Comparison of ENCODE assay signal across 12 cellular contexts in the genomic region with DNA sequence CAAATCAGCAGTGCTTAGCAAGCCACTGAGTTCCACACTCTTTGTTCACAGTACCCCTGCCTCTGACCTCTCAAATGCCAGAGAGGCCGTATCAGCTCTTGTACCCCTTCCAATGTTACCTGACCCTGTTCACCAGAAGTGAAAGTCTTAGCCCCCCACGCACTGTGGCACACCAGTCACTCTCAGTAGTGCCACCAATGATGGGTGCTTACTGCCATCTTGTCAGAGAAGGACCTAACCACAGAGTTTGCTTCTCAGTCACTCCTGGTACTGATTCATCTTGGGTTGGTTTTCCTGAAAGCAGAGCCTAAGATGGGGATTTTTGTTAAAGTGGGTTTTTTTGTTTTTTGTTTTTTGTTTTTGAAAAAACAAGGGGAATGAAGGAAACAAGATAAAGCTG. TPM values are rescaled to one million over a fixed set of nuclear protein-coding genes. Genes with fewer than 3 reads are reported as not detected.
DNase-seq lines count a peak whose midpoint lies in the region; ATAC-seq lines count a peak whose summit lies in the region.
"Had no signal": no experiment of that assay in that cellular context is flagged by ENCODE, and none has a peak within 500 bp of the region (broad histone marks: within the 10 kb centered on the region; RNA-seq: fewer than 3 reads in every experiment).

No MANE protein-coding gene starts in this region.

- H3K36me3 Mint-ChIP-seq in activated naive CD8-positive, alpha-beta T cell treated with anti-CD3 and anti-CD28 coated beads, Interleukin-2, amount 50 U/mL, for 24 hours (ENCODE audit: low read depth): no peaks in the 10 kb centered on the region
- no peaks in the 10 kb centered on the region for H3K36me3 Mint-ChIP-seq in activated naive CD8-positive, alpha-beta T cell treated with anti-CD3 and anti-CD28 coated beads for 36 hours
- no peaks in the 10 kb centered on the region for H3K36me3 Mint-ChIP-seq in T-helper 2 cell treated with Interferon-gamma antibody and Interleukin-4, amounts not matched to agents 5 μg/mL and 100 μg/mL, for 36 hours (ENCODE audit: low read depth)
- H3K36me3 Mint-ChIP-seq: memory B cell, T-cell had no signal

- H3K4me1 Mint-ChIP-seq in activated naive CD8-positive, alpha-beta T cell treated with anti-CD3 and anti-CD28 coated beads, Interleukin-2, amount 50 U/mL, for 24 hours: peaks cover 16% of the 10 kb centered on the region
- peaks cover 5% of the 10 kb centered on the region for H3K4me1 Mint-ChIP-seq in activated naive CD8-positive, alpha-beta T cell treated with anti-CD3 and anti-CD28 coated beads for 36 hours
- peaks cover 16% of the 10 kb centered on the region for H3K4me1 Mint-ChIP-seq in T-helper 2 cell treated with Interferon-gamma antibody and Interleukin-4, amounts not matched to agents 5 μg/mL and 100 μg/mL, for 36 hours (ENCODE audit: low read depth)
- H3K4me1 Mint-ChIP-seq: memory B cell had no signal

- peak; percentile 96 for ATAC-seq in activated naive CD8-positive, alpha-beta T cell treated with anti-CD3 and anti-CD28 coated beads, Interleukin-2, amount 50 U/mL, for 24 hours
- ATAC-seq in GM21723 (IDR thresholded peaks at IDR 0.05; ENCODE audit: unreplicated experiment): peak; percentile 58
- ATAC-seq in stimulated activated naive CD8-positive, alpha-beta T cell treated with anti-CD3 and anti-CD28 coated beads, Interleukin-15, Interleukin-2, amounts not matched to agents 100 U/mL and 50 U/mL, for 24 hours: peak; percentile 89
- ATAC-seq: T-cell had no signal

- H3K4me3 Mint-ChIP-seq in activated naive CD8-positive, alpha-beta T cell treated with anti-CD3 and anti-CD28 coated beads, Interleukin-2, amount 50 U/mL, for 24 hours: no peak overlapping the region
- H3K4me3 Mint-ChIP-seq in activated naive CD8-positive, alpha-beta T cell treated with anti-CD3 and anti-CD28 coated beads for 36 hours: no peak overlapping the region
- no peak overlapping the region for H3K4me3 Mint-ChIP-seq in T-helper 2 cell treated with Interferon-gamma antibody and Interleukin-4, amounts not matched to agents 5 μg/mL and 100 μg/mL, for 36 hours
- H3K4me3 Mint-ChIP-seq: memory B cell, T-cell had no signal

- DNase-seq in activated naive CD8-positive, alpha-beta T cell treated with anti-CD3 and anti-CD28 coated beads, Interleukin-2, amount 50 U/mL, for 24 hours: peak; percentile 41
- DNase-seq in activated naive CD8-positive, alpha-beta T cell treated with anti-CD3 and anti-CD28 coated beads for 36 hours: no peak
- peak; percentile 60 for DNase-seq in T-helper 2 cell treated with Interferon-gamma antibody and Interleukin-4, amounts not matched to agents 5 μg/mL and 100 μg/mL, for 36 hours (ENCODE audit: low spot score)
- DNase-seq in stimulated activated naive CD8-positive, alpha-beta T cell treated with anti-CD3 and anti-CD28 coated beads, Interleukin-15, Interleukin-2, amounts not matched to agents 100 U/mL and 50 U/mL, for 24 hours: peak; percentile 34
- no peak for DNase-seq in DMS53 treated with DMSO at 0.1 percent for 48 hours (lab: John Stamatoyannopoulos, UW; ENCODE audit: unreplicated experiment)
- no peak for DNase-seq in effector CD8-positive, alpha-beta T cell (lab: John Stamatoyannopoulos, UW)
- DNase-seq in MV-4-11 (lab: John Stamatoyannopoulos, UW): no peak
- DNase-seq: NCI-H1105 treated with DMSO at 0.1 percent for 48 hours, NCI-H345, T-cell had no signal

- no peak overlapping the region for H3K27ac Mint-ChIP-seq in activated naive CD8-positive, alpha-beta T cell treated with anti-CD3 and anti-CD28 coated beads, Interleukin-2, amount 50 U/mL, for 24 hours
- no peak overlapping the region for H3K27ac Mint-ChIP-seq in activated naive CD8-positive, alpha-beta T cell treated with anti-CD3 and anti-CD28 coated beads for 36 hours
- no peak overlapping the region for H3K27ac Mint-ChIP-seq in T-helper 2 cell treated with Interferon-gamma antibody and Interleukin-4, amounts not matched to agents 5 μg/mL and 100 μg/mL, for 36 hours
- H3K27ac Mint-ChIP-seq: memory B cell, T-cell had no signal

- H3K9me3 Mint-ChIP-seq in activated naive CD8-positive, alpha-beta T cell treated with anti-CD3 and anti-CD28 coated beads, Interleukin-2, amount 50 U/mL, for 24 hours: no peaks in the 10 kb centered on the region
- H3K9me3 Mint-ChIP-seq in activated naive CD8-positive, alpha-beta T cell treated with anti-CD3 and anti-CD28 coated beads for 36 hours: no peaks in the 10 kb centered on the region
- no peaks in the 10 kb centered on the region for H3K9me3 Mint-ChIP-seq in T-helper 2 cell treated with Interferon-gamma antibody and Interleukin-4, amounts not matched to agents 5 μg/mL and 100 μg/mL, for 36 hours
- H3K9me3 Mint-ChIP-seq: memory B cell, T-cell had no signal

- H3K27me3 Mint-ChIP-seq in activated naive CD8-positive, alpha-beta T cell treated with anti-CD3 and anti-CD28 coated beads, Interleukin-2, amount 50 U/mL, for 24 hours: peaks cover 4% of the 10 kb centered on the region
- no peaks in the 10 kb centered on the region for H3K27me3 Mint-ChIP-seq in activated naive CD8-positive, alpha-beta T cell treated with anti-CD3 and anti-CD28 coated beads for 36 hours
- no peaks in the 10 kb centered on the region for H3K27me3 Mint-ChIP-seq in T-helper 2 cell treated with Interferon-gamma antibody and Interleukin-4, amounts not matched to agents 5 μg/mL and 100 μg/mL, for 36 hours (ENCODE audit: low read depth)

RNA-seq across cellular contexts. Expression of a gene that starts 28.8 kb away (rescaled TPM):
- 10 to 100 TPM; 59.6 to 61.7 TPM for total RNA-seq in activated naive CD8-positive, alpha-beta T cell treated with anti-CD3 and anti-CD28 coated beads for 36 hours

Comparison
In these comparisons a context has a peak if more than half of its experiments do, and no peak if none do; other contexts are left out.
1. DNase-seq: peak in activated naive CD8-positive, alpha-beta T cell treated with anti-CD3 and anti-CD28 coated beads, Interleukin-2, amount 50 U/mL, for 24 hours (single experiment), T-helper 2 cell treated with Interferon-gamma antibody and Interleukin-4, amounts not matched to agents 5 μg/mL and 100 μg/mL, for 36 hours (single experiment) and stimulated activated naive CD8-positive, alpha-beta T cell treated with anti-CD3 and anti-CD28 coated beads, Interleukin-15, Interleukin-2, amounts not matched to agents 100 U/mL and 50 U/mL, for 24 hours (single experiment); none in activated naive CD8-positive, alpha-beta T cell treated with anti-CD3 and anti-CD28 coated beads for 36 hours (single experiment), DMS53 treated with DMSO at 0.1 percent for 48 hours (single experiment), effector CD8-positive, alpha-beta T cell (single experiment) and MV-4-11 (single experiment).
2. Peak in every context shown above with its lines, with median percentiles within 50 percentile points of each other: ATAC-seq.